Comparison of ENCODE assay signal across 24 cellular contexts in genomic region chr2:233992481-233993217, GRCh38. TPM values are rescaled to one million over a fixed set of nuclear protein-coding genes. Genes with fewer than 3 reads are reported as not detected.
"Had no signal": no experiment of that assay in that cellular context is flagged by ENCODE, and none has a peak within 500 bp of the region (broad histone marks: within the 10 kb centered on the region; RNA-seq: fewer than 3 reads in every experiment).

No MANE protein-coding gene starts in this region.

- H3K4me3 ChIP-seq: adrenal gland, left lung, tibial nerve, vagina had no signal

- H3K9me3 ChIP-seq: adrenal gland, left lung, tibial nerve, vagina had no signal

- H3K36me3 ChIP-seq: adrenal gland, left lung, tibial nerve, vagina, WERI-Rb-1 had no signal

- H3K27ac Mint-ChIP-seq: mesothelial cell of epicardium, nephron progenitor cell had no signal

- H3K27ac ChIP-seq: adrenal gland, left lung, tibial nerve, vagina, WERI-Rb-1 had no signal

- H3K27me3 ChIP-seq: adrenal gland, tibial nerve, vagina had no signal

- H3K4me3 Mint-ChIP-seq: activated T-helper 1 cell treated with anti-CD3 and anti-CD28 coated beads, Interleukin-12 subunit alpha, Interleukin-12 subunit beta, Interleukin-2, Interleukin-4 antibody, amounts not matched to agents 30 ng/mL and 10 ng/mL and 1 ng/mL, durations not matched to agents 14 hours and 24 hours and 36 hours; mesothelial cell of epicardium; nephron progenitor cell had no signal

- ATAC-seq: left lung; stimulated activated naive CD8-positive, alpha-beta T cell treated with anti-CD3 and anti-CD28 coated beads, Interleukin-15, Interleukin-2, amounts not matched to agents 100 U/mL and 50 U/mL, for 24 hours had no signal

- DNase-seq: activated CD4-positive, alpha-beta T cell treated with anti-CD3 and anti-CD28 coated beads, Interleukin-2, amount 50 U/mL, for 4 hours; activated T-cell treated with anti-CD3 and anti-CD28 coated beads for 4 hours; adrenal gland; dermis blood vessel endothelial cell; effector memory CD4-positive, alpha-beta T cell; foreskin fibroblast; hippocampal formation; left lung; nephron progenitor cell; nucleus accumbens; stimulated activated CD4-positive, alpha-beta T cell treated with anti-CD3 and anti-CD28 coated beads, Interleukin-2, amount 100 ng/mL, for 24 hours; stimulated activated naive CD8-positive, alpha-beta T cell treated with anti-CD3 and anti-CD28 coated beads, Interleukin-15, Interleukin-2, amounts not matched to agents 100 U/mL and 50 U/mL, for 24 hours; T-helper 2 cell; WERI-Rb-1 had no signal

- H3K4me1 Mint-ChIP-seq: nephron progenitor cell had no signal

- H3K4me1 ChIP-seq: adrenal gland, left lung, tibial nerve, vagina had no signal

- H3K36me3 Mint-ChIP-seq: mesothelial cell of epicardium had no signal

- H3K9me3 Mint-ChIP-seq: mesothelial cell of epicardium had no signal

RNA-seq across cellular contexts. Expression of gene SPP2, which starts 57.9 kb away (rescaled TPM):
- total RNA-seq: activated T-helper 1 cell treated with anti-CD3 and anti-CD28 coated beads, Interleukin-12 subunit alpha, Interleukin-12 subunit beta, Interleukin-2, Interleukin-4 antibody, amounts not matched to agents 30 ng/mL and 10 ng/mL and 1 ng/mL, durations not matched to agents 14 hours and 24 hours and 36 hours; adrenal gland; astrocyte; bronchial epithelial cell; dermis blood vessel endothelial cell; glomerular endothelial cell; left lung; lung microvascular endothelial cell; mesothelial cell of epicardium; posterior vena cava; skeletal muscle tissue; tibial nerve; vagina had no signal
